ENCODE assay signal across 14 cellular contexts in the genomic region with DNA sequence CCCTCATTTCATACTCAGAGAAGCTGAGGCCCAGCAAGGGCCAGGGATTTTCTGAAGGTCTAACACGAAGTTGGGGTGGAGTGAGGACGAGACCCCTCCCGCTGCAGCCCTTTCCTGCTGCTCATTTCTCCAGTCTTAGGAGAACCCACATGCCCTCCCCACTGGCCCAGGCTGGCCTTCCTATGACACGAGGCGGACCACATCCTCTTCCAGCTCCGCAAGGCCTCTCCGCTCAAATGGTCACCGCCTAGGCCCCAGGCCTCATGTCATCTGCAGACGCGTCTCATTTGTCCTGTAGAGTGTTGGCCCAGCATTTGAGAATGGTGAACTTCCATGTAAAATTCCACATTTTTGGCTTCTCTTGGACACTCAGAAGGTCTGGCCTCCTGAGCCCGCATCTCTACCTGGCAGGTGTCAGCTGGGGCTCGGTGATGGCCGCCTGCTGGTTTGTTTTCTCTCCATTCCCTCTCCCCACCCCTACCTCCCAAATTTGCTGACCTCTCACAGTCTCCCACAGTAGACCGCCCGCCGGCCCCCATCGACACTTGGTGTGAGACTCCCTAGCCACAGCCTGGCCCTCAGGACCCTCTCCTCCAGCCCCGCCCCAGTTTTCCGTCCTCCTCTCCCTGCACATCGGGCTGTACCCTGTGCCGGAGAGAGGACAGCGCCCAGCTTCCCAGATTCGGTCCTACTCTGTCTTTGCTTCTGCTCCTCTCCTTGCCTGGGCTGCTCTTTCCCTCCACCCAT. TPM values are rescaled to one million over a fixed set of nuclear protein-coding genes. Genes with fewer than 3 reads are reported as not detected.
DNase-seq lines count a peak whose midpoint lies in the region; ATAC-seq and TF ChIP-seq lines count a peak whose summit lies in the region.
"Had no signal": no experiment of that assay in that cellular context is flagged by ENCODE, and none has a peak within 500 bp of the region (broad histone marks: within the 10 kb centered on the region; RNA-seq: fewer than 3 reads in every experiment).

No MANE protein-coding gene starts in this region.

- H3K27me3 ChIP-seq in dorsolateral prefrontal cortex = no peaks in the 10 kb centered on the region
- no peaks in the 10 kb centered on the region for H3K27me3 ChIP-seq in transverse colon
- H3K27me3 ChIP-seq: SJSA1, spleen had no signal

- H3K4me3 ChIP-seq in dorsolateral prefrontal cortex = no peak overlapping the region
- H3K4me3 ChIP-seq in transverse colon = no peak overlapping the region
- H3K4me3 ChIP-seq: SJSA1 had no signal

- no peak overlapping the region for H3K4me3 Mint-ChIP-seq in naive thymus-derived CD8-positive, alpha-beta T cell
- no peak overlapping the region for H3K4me3 Mint-ChIP-seq in activated CD4-positive, alpha-beta memory T cell treated with anti-CD3 and anti-CD28 coated beads, Interleukin-2, amount 10 ng/mL, durations not matched to agents 7 days and 5 days
- H3K4me3 Mint-ChIP-seq: activated CD4-positive, alpha-beta T cell treated with anti-CD3 and anti-CD28 coated beads, Interleukin-2, amount 10 ng/mL, durations not matched to agents 7 days and 5 days; activated T-cell treated with anti-CD3 and anti-CD28 coated beads, Interleukin-2, amount 50 U/mL, for 72 hours had no signal

- H3K4me1 ChIP-seq in transverse colon = peaks cover 5 to 27% (median 6%) of the 10 kb centered on the region in 4 donors

- peaks cover 19 to 42% (median 33%) of the 10 kb centered on the region in 4 donors for H3K4me1 Mint-ChIP-seq in naive thymus-derived CD8-positive, alpha-beta T cell
- H3K4me1 Mint-ChIP-seq in activated CD4-positive, alpha-beta memory T cell treated with anti-CD3 and anti-CD28 coated beads, Interleukin-2, amount 10 ng/mL, durations not matched to agents 7 days and 5 days = peaks cover 6% of the 10 kb centered on the region

- TF ChIP-seq POLR2A in transverse colon (IDR thresholded peaks at IDR 0.05) = no peak

- CTCF ChIA-PET in activated CD4-positive, alpha-beta memory T cell treated with anti-CD3 and anti-CD28 coated beads, Interleukin-2, amount 10 ng/mL, durations not matched to agents 7 days and 5 days (lab: Charles Lee) = no interaction called here

- in situ Hi-C loops in transverse colon (cut with MboI; ENCODE audit: low pct_ligation_motif_present in 1 of 4, low pct_unique_long_range_greater_than_20kb in 1 of 4, low sequenced_read_pairs in 3 of 4) = no loop called here

- no peak for ATAC-seq in naive thymus-derived CD8-positive, alpha-beta T cell
- no peak for ATAC-seq in HG03521 (IDR thresholded peaks at IDR 0.05; ENCODE audit: unreplicated experiment)
- ATAC-seq: activated T-cell treated with anti-CD3 and anti-CD28 coated beads, Interleukin-2, amount 50 U/mL, for 72 hours; left colon had no signal

- H3K36me3 ChIP-seq in transverse colon = peaks cover 0 to 14% (median 2%) of the 10 kb centered on the region in 4 donors

- DNase-seq in MV-4-11 (lab: John Stamatoyannopoulos, UW) (peak; percentile 48), dorsolateral prefrontal cortex (no peak), transverse colon (no peak), dedifferentiated amniotic fluid mesenchymal stem cell (ENCODE audit: extremely low spot score) (no peak)
- no peak for DNase-seq in naive thymus-derived CD8-positive, alpha-beta T cell
- DNase-seq in activated CD4-positive, alpha-beta memory T cell treated with anti-CD3 and anti-CD28 coated beads, Interleukin-2, amount 10 ng/mL, durations not matched to agents 7 days and 5 days = no peak
- DNase-seq: activated CD4-positive, alpha-beta T cell treated with anti-CD3 and anti-CD28 coated beads, Interleukin-2, amount 10 ng/mL, durations not matched to agents 7 days and 5 days; activated T-cell treated with anti-CD3 and anti-CD28 coated beads, Interleukin-2, amount 50 U/mL, for 72 hours; cortex of kidney; left colon; NCI-H2029 treated with DMSO at 0.1 percent for 48 hours; spleen had no signal

- 95% methylated on average over 23 of the region's 23 CpGs; no CpG with 5 or more reads in 1 of the 2 donors for WGBS in transverse colon (ENCODE audit: low coverage in 1 of 2), 2 donors

- H3K27me3 Mint-ChIP-seq in naive thymus-derived CD8-positive, alpha-beta T cell = no peaks in the 10 kb centered on the region
- no peaks in the 10 kb centered on the region for H3K27me3 Mint-ChIP-seq in activated CD4-positive, alpha-beta memory T cell treated with anti-CD3 and anti-CD28 coated beads, Interleukin-2, amount 10 ng/mL, durations not matched to agents 7 days and 5 days
- H3K27me3 Mint-ChIP-seq: activated CD4-positive, alpha-beta T cell treated with anti-CD3 and anti-CD28 coated beads, Interleukin-2, amount 10 ng/mL, durations not matched to agents 7 days and 5 days had no signal

- peaks cover 0 to 53% (median 13%) of the 10 kb centered on the region in 3 donors for H3K36me3 Mint-ChIP-seq in naive thymus-derived CD8-positive, alpha-beta T cell
- peaks cover 9% of the 10 kb centered on the region for H3K36me3 Mint-ChIP-seq in activated CD4-positive, alpha-beta memory T cell treated with anti-CD3 and anti-CD28 coated beads, Interleukin-2, amount 10 ng/mL, durations not matched to agents 7 days and 5 days (ENCODE audit: low read depth)

- POLR2A ChIA-PET in naive thymus-derived CD8-positive, alpha-beta T cell (lab: Charles Lee) = interaction anchor here (0.6 kb wide), 1 partner anchor 218 kb away, joined by 4 read pairs; no protein-coding TSS in a partner anchor
- POLR2A ChIA-PET in activated CD4-positive, alpha-beta memory T cell treated with anti-CD3 and anti-CD28 coated beads, Interleukin-2, amount 10 ng/mL, durations not matched to agents 7 days and 5 days (lab: Charles Lee) = no interaction called here

- intact Hi-C loops in dorsolateral prefrontal cortex (cut with DNase I) (no loop called here), transverse colon (cut with DNase I; ENCODE audit: low total_unique reads) (no loop called here)

- H3K9me3 ChIP-seq in transverse colon = no peaks in the 10 kb centered on the region
- H3K9me3 ChIP-seq: SJSA1, spleen had no signal

- no peaks in the 10 kb centered on the region for H3K9me3 Mint-ChIP-seq in naive thymus-derived CD8-positive, alpha-beta T cell
- no peaks in the 10 kb centered on the region for H3K9me3 Mint-ChIP-seq in activated CD4-positive, alpha-beta memory T cell treated with anti-CD3 and anti-CD28 coated beads, Interleukin-2, amount 10 ng/mL, durations not matched to agents 7 days and 5 days
- H3K9me3 Mint-ChIP-seq: activated CD4-positive, alpha-beta T cell treated with anti-CD3 and anti-CD28 coated beads, Interleukin-2, amount 10 ng/mL, durations not matched to agents 7 days and 5 days; activated T-cell treated with anti-CD3 and anti-CD28 coated beads, Interleukin-2, amount 50 U/mL, for 72 hours had no signal

- no peak for TF ChIP-seq CTCF in dorsolateral prefrontal cortex (IDR thresholded peaks at IDR 0.05 in 54 of 56, conservative IDR thresholded peaks at IDR 0.05 in 2 of 56; ENCODE audit: low read depth in 1 of 56, partially characterized antibody in 56 of 56)
- no peak for TF ChIP-seq CTCF in transverse colon (IDR thresholded peaks at IDR 0.05)

- TF ChIP-seq EP300 in transverse colon (IDR thresholded peaks at IDR 0.05; ENCODE audit: low read depth) = no peak

- H3K27ac ChIP-seq in dorsolateral prefrontal cortex = peak overlapping the region in 41 of 59 donors; percentile 14 to 93 (median 79)
- peak overlapping the region in 3 of 4 donors; percentile 80 to 94 (median 87) for H3K27ac ChIP-seq in transverse colon
- H3K27ac ChIP-seq: SJSA1 had no signal

- peak overlapping the region in 6 of 10 donors; percentile 5 to 81 (median 34) for H3K27ac Mint-ChIP-seq in naive thymus-derived CD8-positive, alpha-beta T cell
- H3K27ac Mint-ChIP-seq in activated CD4-positive, alpha-beta memory T cell treated with anti-CD3 and anti-CD28 coated beads, Interleukin-2, amount 10 ng/mL, durations not matched to agents 7 days and 5 days = no peak overlapping the region
- H3K27ac Mint-ChIP-seq: activated CD4-positive, alpha-beta T cell treated with anti-CD3 and anti-CD28 coated beads, Interleukin-2, amount 10 ng/mL, durations not matched to agents 7 days and 5 days; activated T-cell treated with anti-CD3 and anti-CD28 coated beads, Interleukin-2, amount 50 U/mL, for 72 hours had no signal

RNA-seq across cellular contexts. Expression of a gene that starts 51.7 kb away (rescaled TPM):
- total RNA-seq in dorsolateral prefrontal cortex (100 to 1,000 TPM in 4 of 120 experiments, 10 to 100 TPM in 116; 48.4 to 109 (median 68.1) TPM), transverse colon (100 to 1,000 TPM; 125 to 252 (median 184) TPM)
- total RNA-seq in naive thymus-derived CD8-positive, alpha-beta T cell = 10 to 100 TPM; 68.0 to 74.4 TPM
- 10 to 100 TPM; 18.4 to 23.8 (median 21.5) TPM for polyA plus RNA-seq in naive thymus-derived CD8-positive, alpha-beta T cell
- 10 to 100 TPM; 36.1 to 37.2 TPM for total RNA-seq in activated CD4-positive, alpha-beta memory T cell treated with anti-CD3 and anti-CD28 coated beads, Interleukin-2, amount 10 ng/mL, durations not matched to agents 7 days and 5 days
